25 cellular contexts compared by ENCODE assay signal in genomic region chr7:78179211-78179610, GRCh38.
"Had no signal": no experiment of that assay in that cellular context is flagged by ENCODE, and none has a peak within 500 bp of the region (broad histone marks: within the 10 kb centered on the region; RNA-seq: fewer than 3 reads in every experiment).

No MANE protein-coding gene starts in this region.

- ATAC-seq: left lung; naive thymus-derived CD4-positive, alpha-beta T cell; sciatic nerve; stimulated activated effector memory CD8-positive, alpha-beta T cell treated with anti-CD3 and anti-CD28 coated beads, Interleukin-12 subunit alpha, Interleukin-12 subunit beta, amount 100 ng/mL, for 72 hours; WTC11 had no signal

- H3K36me3 ChIP-seq: brain microvascular endothelial cell, left lung, stomach, suprapubic skin, tibial nerve had no signal

- H3K36me3 Mint-ChIP-seq: activated naive CD4-positive, alpha-beta T cell treated with anti-CD3 and anti-CD28 coated beads, Interleukin-2, amount 50 U/mL, for 24 hours; naive thymus-derived CD4-positive, alpha-beta T cell; stimulated activated effector memory CD8-positive, alpha-beta T cell treated with anti-CD3 and anti-CD28 coated beads, Interleukin-12 subunit alpha, Interleukin-12 subunit beta, amount 100 ng/mL, for 72 hours; WTC11 had no signal

- H3K9me3 Mint-ChIP-seq: activated naive CD4-positive, alpha-beta T cell treated with anti-CD3 and anti-CD28 coated beads, Interleukin-2, amount 50 U/mL, for 24 hours; dendritic cell treated with granulocyte-macrophage colony-stimulating factor and Interleukin-4, amounts not matched to agents 40 ng/mL and 50 ng/mL, for 4 days; naive thymus-derived CD4-positive, alpha-beta T cell; neural crest cell; stimulated activated effector memory CD8-positive, alpha-beta T cell treated with anti-CD3 and anti-CD28 coated beads, Interleukin-12 subunit alpha, Interleukin-12 subunit beta, amount 100 ng/mL, for 72 hours; WTC11 had no signal

- DNase-seq: activated gamma-delta T cell treated with Interleukin-2 at 50 U/mL for 16 hours; activated T-cell treated with anti-CD3 and anti-CD28 coated beads, Interleukin-2, amount 50 U/mL, for 1 hour; anterior cingulate cortex; brain microvascular endothelial cell; caudate nucleus; effector CD8-positive, alpha-beta T cell; erythroblast; foreskin fibroblast; hippocampal formation; kidney glomerular epithelial cell; left lung; naive thymus-derived CD4-positive, alpha-beta T cell; occipital lobe; posterior cingulate gyrus; small intestine; stimulated activated CD4-positive, alpha-beta T cell treated with anti-CD3 and anti-CD28 coated beads, Interleukin-2, amount 100 ng/mL, for 24 hours; stomach had no signal

- H3K4me3 ChIP-seq: left lung, stomach, suprapubic skin, tibial nerve had no signal

- H3K4me3 Mint-ChIP-seq: activated naive CD4-positive, alpha-beta T cell treated with anti-CD3 and anti-CD28 coated beads, Interleukin-2, amount 50 U/mL, for 24 hours; dendritic cell treated with granulocyte-macrophage colony-stimulating factor and Interleukin-4, amounts not matched to agents 40 ng/mL and 50 ng/mL, for 4 days; naive thymus-derived CD4-positive, alpha-beta T cell; neural crest cell; stimulated activated effector memory CD8-positive, alpha-beta T cell treated with anti-CD3 and anti-CD28 coated beads, Interleukin-12 subunit alpha, Interleukin-12 subunit beta, amount 100 ng/mL, for 72 hours; WTC11 had no signal

- H3K9me3 ChIP-seq: left lung, stomach, suprapubic skin, tibial nerve had no signal

- H3K27ac Mint-ChIP-seq: activated naive CD4-positive, alpha-beta T cell treated with anti-CD3 and anti-CD28 coated beads, Interleukin-2, amount 50 U/mL, for 24 hours; dendritic cell treated with granulocyte-macrophage colony-stimulating factor and Interleukin-4, amounts not matched to agents 40 ng/mL and 50 ng/mL, for 4 days; naive thymus-derived CD4-positive, alpha-beta T cell; stimulated activated effector memory CD8-positive, alpha-beta T cell treated with anti-CD3 and anti-CD28 coated beads, Interleukin-12 subunit alpha, Interleukin-12 subunit beta, amount 100 ng/mL, for 72 hours; WTC11 had no signal

- H3K27me3 Mint-ChIP-seq: dendritic cell treated with granulocyte-macrophage colony-stimulating factor and Interleukin-4, amounts not matched to agents 40 ng/mL and 50 ng/mL, for 4 days had no signal

- H3K27me3 ChIP-seq: brain microvascular endothelial cell, left lung, suprapubic skin, tibial nerve had no signal

- H3K27ac ChIP-seq: brain microvascular endothelial cell, left lung, stomach, suprapubic skin, tibial nerve had no signal

- H3K4me1 Mint-ChIP-seq: activated naive CD4-positive, alpha-beta T cell treated with anti-CD3 and anti-CD28 coated beads, Interleukin-2, amount 50 U/mL, for 24 hours; naive thymus-derived CD4-positive, alpha-beta T cell; neural crest cell; stimulated activated effector memory CD8-positive, alpha-beta T cell treated with anti-CD3 and anti-CD28 coated beads, Interleukin-12 subunit alpha, Interleukin-12 subunit beta, amount 100 ng/mL, for 72 hours had no signal
